In the genomic region with DNA sequence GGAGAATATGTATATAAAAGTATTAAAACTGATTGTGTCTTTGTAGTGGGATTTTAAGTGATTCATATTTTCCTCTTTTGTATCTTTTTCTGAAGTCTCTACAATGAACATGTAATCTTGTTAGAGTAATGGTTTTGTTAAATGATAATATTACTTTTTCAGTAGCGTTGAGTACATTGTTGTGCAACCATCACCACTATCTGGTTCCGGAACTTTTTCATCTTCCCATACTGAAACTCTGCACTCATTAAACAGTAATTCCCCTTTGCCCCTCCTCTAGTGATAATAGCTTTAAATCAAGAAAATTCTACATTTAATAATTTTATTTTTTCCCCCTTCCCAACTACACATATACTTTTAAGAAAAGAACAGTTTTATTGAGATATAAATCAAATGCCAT, we compare ENCODE assay signal across 24 cellular contexts. TPM values are rescaled to one million over a fixed set of nuclear protein-coding genes. Genes with fewer than 3 reads are reported as not detected.
DNase-seq lines count a peak whose midpoint lies in the region; ATAC-seq and TF ChIP-seq lines count a peak whose summit lies in the region.
"Had no signal": no experiment of that assay in that cellular context is flagged by ENCODE, and none has a peak within 500 bp of the region (broad histone marks: within the 10 kb centered on the region; RNA-seq: fewer than 3 reads in every experiment).

No MANE protein-coding gene starts in this region.

- TSS peak; percentile 82 for BruUV-seq in MCF 10A (replicated peaks; lab: Mats Ljungman, UMichigan)

- intact Hi-C loops in MCF 10A (cut with micrococcal nuclease) = no loop called here
- intact Hi-C loops in breast epithelium (cut with DNase I; ENCODE audit: low total_unique reads) = loop anchor here (5.0 kb wide), 1 partner anchor 201 kb away; no protein-coding TSS in a partner anchor
- intact Hi-C loops in thyroid gland (cut with DNase I) = no loop called here

- H3K9me3 ChIP-seq in breast epithelium = peaks cover 7% of the 10 kb centered on the region in 2 donors
- no peaks in the 10 kb centered on the region for H3K9me3 ChIP-seq in ectodermal cell (ENCODE audit: control insufficient read depth, low read length)
- peaks cover 9% of the 10 kb centered on the region for H3K9me3 ChIP-seq in mesodermal cell (ENCODE audit: control insufficient read depth, low read length)
- H3K9me3 ChIP-seq in thyroid gland = no peaks in the 10 kb centered on the region
- H3K9me3 ChIP-seq: BE2C had no signal

- CTCF ChIA-PET in MCF 10A (lab: Yijun Ruan, JAX) = interaction anchor here (0.5 to 1.1 kb wide), 3 partner anchors 42 to 489 kb away, joined by 3 to 6 read pairs (median 4); no protein-coding TSS in a partner anchor

- ATAC-seq in GM21515 (IDR thresholded peaks at IDR 0.05; ENCODE audit: unreplicated experiment) = no peak
- ATAC-seq: stimulated activated naive CD8-positive, alpha-beta T cell treated with anti-CD3 and anti-CD28 coated beads, Interleukin-15, amount 100 ng/mL, for 72 hours; T-helper 17 cell had no signal

- H3K4me3 ChIP-seq in breast epithelium = no peak overlapping the region
- H3K4me3 ChIP-seq in ectodermal cell (ENCODE audit: insufficient read depth, low read depth, low read length) = no peak overlapping the region
- H3K4me3 ChIP-seq in mesodermal cell (ENCODE audit: extremely low read depth, insufficient read depth, low read length, poor library complexity, severe bottlenecking) = no peak overlapping the region
- no peak overlapping the region for H3K4me3 ChIP-seq in thyroid gland (replicated peaks in 1 of 3)

- H3K9me3 Mint-ChIP-seq in MCF 10A (ENCODE audit: unreplicated experiment) = peaks cover 8% of the 10 kb centered on the region

- H3K36me3 ChIP-seq in breast epithelium (no peaks in the 10 kb centered on the region), ectodermal cell (ENCODE audit: control insufficient read depth, insufficient read depth, low read length) (peaks cover 10% of the 10 kb centered on the region), mesodermal cell (ENCODE audit: control insufficient read depth, insufficient read depth, low read length) (no peaks in the 10 kb centered on the region), thyroid gland (no peaks in the 10 kb centered on the region)
- H3K36me3 ChIP-seq: BE2C, WERI-Rb-1 had no signal

- POLR2A ChIA-PET in MCF 10A (lab: Yijun Ruan, JAX) = interaction anchor here (0.5 to 2.2 kb wide), 11 partner anchors 8 to 295 kb away, joined by 3 to 24 read pairs (median 3); a partner anchor contains a TSS

- H3K4me1 Mint-ChIP-seq in MCF 10A (ENCODE audit: insufficient read depth, unreplicated experiment) = peaks cover 19% of the 10 kb centered on the region
- H3K4me1 Mint-ChIP-seq: stimulated activated naive CD8-positive, alpha-beta T cell treated with anti-CD3 and anti-CD28 coated beads, Interleukin-15, amount 100 ng/mL, for 72 hours; T-helper 17 cell had no signal

- H3K27me3 ChIP-seq in breast epithelium (no peaks in the 10 kb centered on the region), ectodermal cell (ENCODE audit: control insufficient read depth, insufficient read depth, low read length, poor library complexity, severe bottlenecking) (no peaks in the 10 kb centered on the region), thyroid gland (no peaks in the 10 kb centered on the region)
- H3K27me3 ChIP-seq: dorsolateral prefrontal cortex had no signal

- no peak for TF ChIP-seq POLR2A in breast epithelium (IDR thresholded peaks at IDR 0.05)
- no peak for TF ChIP-seq POLR2A in thyroid gland (IDR thresholded peaks at IDR 0.05)

- no peak for DNase-seq in MCF 10A (ENCODE audit: unreplicated experiment)
- DNase-seq in breast epithelium (ENCODE audit: low spot score in 2 of 2) = no peak
- no peak for DNase-seq in thyroid gland
- DNase-seq in cortex of kidney (lab: John Stamatoyannopoulos, UW) = no peak
- DNase-seq in C1 segment of cervical spinal cord (lab: John Stamatoyannopoulos, UW) = no peak
- DNase-seq: 8988T; activated CD4-positive, alpha-beta memory T cell treated with anti-CD3 and anti-CD28 coated beads for 36 hours; activated naive CD4-positive, alpha-beta T cell treated with anti-CD3 and anti-CD28 coated beads for 36 hours; BE2C; dorsolateral prefrontal cortex; GOT3; NCI-H1105; NCI-H2107; NCI-H524; SHP77 treated with DMSO at 0.1 percent for 48 hours; stimulated activated naive CD8-positive, alpha-beta T cell treated with anti-CD3 and anti-CD28 coated beads, Interleukin-15, amount 100 ng/mL, for 72 hours; T-helper 17 cell; WERI-Rb-1 had no signal

- WGBS in ectodermal cell, 2 experiments = 94 to 95% methylated on average over 2 of the region's 2 CpGs
- no CpG with 5 or more reads among the region's 2 CpGs for WGBS in mesodermal cell (ENCODE audit: insufficient coverage in 2 of 2), 2 experiments
- 75 to 91% methylated on average over 2 of the region's 2 CpGs for WGBS in thyroid gland, 2 donors

- no peaks in the 10 kb centered on the region for H3K4me1 ChIP-seq in breast epithelium
- H3K4me1 ChIP-seq in ectodermal cell (ENCODE audit: control insufficient read depth, insufficient read depth, low read length) = peaks cover 26% of the 10 kb centered on the region
- H3K4me1 ChIP-seq in mesodermal cell (ENCODE audit: control insufficient read depth, insufficient read depth, low read length, poor library complexity, severe bottlenecking) = peaks cover 29% of the 10 kb centered on the region
- peaks cover 19 to 22% of the 10 kb centered on the region in 2 donors for H3K4me1 ChIP-seq in thyroid gland
- H3K4me1 ChIP-seq: BE2C had no signal

- H3K27ac ChIP-seq in breast epithelium (peak overlapping the region in 1 of 2 donors; percentile 38), ectodermal cell (ENCODE audit: insufficient read depth, low read depth, low read length, poor library complexity, severe bottlenecking) (peak overlapping the region; percentile 100), mesodermal cell (ENCODE audit: low read depth, low read length, severe bottlenecking) (peak overlapping the region; percentile 99), thyroid gland (peak overlapping the region; percentile 85 to 93 (median 90))
- H3K27ac ChIP-seq: WERI-Rb-1 had no signal

- H3K27ac Mint-ChIP-seq in MCF 10A (ENCODE audit: low read depth, unreplicated experiment) = peak overlapping the region; percentile 90
- H3K27ac Mint-ChIP-seq: activated CD4-positive, alpha-beta memory T cell treated with anti-CD3 and anti-CD28 coated beads for 36 hours; activated naive CD4-positive, alpha-beta T cell treated with anti-CD3 and anti-CD28 coated beads for 36 hours; stimulated activated naive CD8-positive, alpha-beta T cell treated with anti-CD3 and anti-CD28 coated beads, Interleukin-15, amount 100 ng/mL, for 72 hours; T-helper 17 cell had no signal

- TF ChIP-seq CTCF in MCF 10A (IDR thresholded peaks at IDR 0.05; ENCODE audit: unreplicated experiment) = no peak
- TF ChIP-seq CTCF in breast epithelium (IDR thresholded peaks at IDR 0.05) = no peak
- TF ChIP-seq CTCF in thyroid gland (IDR thresholded peaks at IDR 0.05) = no peak

- H3K4me3 Mint-ChIP-seq in MCF 10A (ENCODE audit: unreplicated experiment) = no peak overlapping the region
- H3K4me3 Mint-ChIP-seq: activated CD4-positive, alpha-beta memory T cell treated with anti-CD3 and anti-CD28 coated beads for 36 hours; activated naive CD4-positive, alpha-beta T cell treated with anti-CD3 and anti-CD28 coated beads for 36 hours; stimulated activated naive CD8-positive, alpha-beta T cell treated with anti-CD3 and anti-CD28 coated beads, Interleukin-15, amount 100 ng/mL, for 72 hours; T-helper 17 cell had no signal

- H3K36me3 Mint-ChIP-seq in MCF 10A (ENCODE audit: insufficient read depth, unreplicated experiment) = no peaks in the 10 kb centered on the region
- H3K36me3 Mint-ChIP-seq: activated CD4-positive, alpha-beta memory T cell treated with anti-CD3 and anti-CD28 coated beads for 36 hours had no signal

- H3K27me3 Mint-ChIP-seq in MCF 10A (ENCODE audit: insufficient read depth, unreplicated experiment) = no peaks in the 10 kb centered on the region
- H3K27me3 Mint-ChIP-seq: activated CD4-positive, alpha-beta memory T cell treated with anti-CD3 and anti-CD28 coated beads for 36 hours had no signal

RNA-seq across cellular contexts. Expression of a gene that starts 23.3 kb away (rescaled TPM):
- 15.7 and 20.7 TPM in 2 replicates for total RNA-seq in MCF 10A (2022)
- 100 to 1,000 TPM in 2 of 3 donors, under 1 TPM in 1; 0.32 to 145 (median 100) TPM for total RNA-seq in breast epithelium
- polyA plus RNA-seq in ectodermal cell (2013, experiment 1 of 4) = 45.6 TPM
- polyA plus RNA-seq in ectodermal cell (2013, experiment 2 of 4) = 45.1 TPM
- 36.5 TPM for polyA plus RNA-seq in ectodermal cell (2013, experiment 3 of 4)
- 41.5 TPM for polyA plus RNA-seq in ectodermal cell (2013, experiment 4 of 4)
- 20.0 TPM for polyA plus RNA-seq in mesodermal cell (2013, experiment 1 of 2)
- polyA plus RNA-seq in mesodermal cell (2013, experiment 2 of 2) = 15.0 TPM
- 10 to 100 TPM; 41.7 to 77.8 (median 62.0) TPM for total RNA-seq in thyroid gland
- total RNA-seq: activated CD4-positive, alpha-beta memory T cell treated with anti-CD3 and anti-CD28 coated beads for 36 hours; T-helper 17 cell had no signal

RNA-seq across cellular contexts. Expression of a gene that starts 37.4 kb away (rescaled TPM):
- total RNA-seq in MCF 10A (2022) = not detected in 2 replicates
- 1 to 10 TPM; 1.3 to 5.4 (median 4.3) TPM for total RNA-seq in breast epithelium
- not detected for polyA plus RNA-seq in ectodermal cell (2013, experiment 1 of 4)
- not detected for polyA plus RNA-seq in ectodermal cell (2013, experiment 2 of 4)
- not detected for polyA plus RNA-seq in ectodermal cell (2013, experiment 3 of 4)
- polyA plus RNA-seq in ectodermal cell (2013, experiment 4 of 4) = not detected
- not detected for polyA plus RNA-seq in mesodermal cell (2013, experiment 1 of 2)
- polyA plus RNA-seq in mesodermal cell (2013, experiment 2 of 2) = not detected
- total RNA-seq in thyroid gland = 1 to 10 TPM; 2.0 to 5.8 (median 3.5) TPM
- total RNA-seq: activated CD4-positive, alpha-beta memory T cell treated with anti-CD3 and anti-CD28 coated beads for 36 hours; activated naive CD4-positive, alpha-beta T cell treated with anti-CD3 and anti-CD28 coated beads for 36 hours; esophagus mucosa; G401; HT-29; T-helper 17 cell had no signal
